ENCODE assay signal across 10 cellular contexts in genomic region chr6:158815379-158815724, GRCh38. TPM values are rescaled to one million over a fixed set of nuclear protein-coding genes. Genes with fewer than 3 reads are reported as not detected.
DNase-seq lines count a peak whose midpoint lies in the region; ATAC-seq and TF ChIP-seq lines count a peak whose summit lies in the region.
"Had no signal": no experiment of that assay in that cellular context is flagged by ENCODE, and none has a peak within 500 bp of the region (broad histone marks: within the 10 kb centered on the region; RNA-seq: fewer than 3 reads in every experiment).

No MANE protein-coding gene starts in this region.

- no peak overlapping the region for H3K9ac ChIP-seq in trophoblast cell (ENCODE audit: low read length)

- H3K14ac ChIP-seq in trophoblast cell (ENCODE audit: low read length) = no peak overlapping the region

- peaks cover 60% of the 10 kb centered on the region for H3K4me1 ChIP-seq in Panc1 (ENCODE audit: control insufficient read depth, insufficient read depth, low read length)
- H3K4me1 ChIP-seq in trophoblast cell (ENCODE audit: control insufficient read depth in 1 of 2, insufficient read depth in 2 of 2, low read length in 2 of 2) = peaks cover 7 to 26% of the 10 kb centered on the region in 2 experiments

- H3K18ac ChIP-seq in trophoblast cell (ENCODE audit: low read length) = no peak overlapping the region

- WGBS in trophoblast cell (ENCODE audit: extremely low coverage, insufficient coverage, insufficient read length) = no CpG with 5 or more reads among the region's 2 CpGs

- peaks cover 16% of the 10 kb centered on the region for H3K79me1 ChIP-seq in trophoblast cell (ENCODE audit: low read length)

- H2BK5ac ChIP-seq in trophoblast cell (ENCODE audit: low read depth, low read length, poor library complexity) = no peak overlapping the region

- peaks cover 39% of the 10 kb centered on the region for H3K79me2 ChIP-seq in trophoblast cell (ENCODE audit: control insufficient read depth, insufficient read depth, low read length, poor library complexity)

- TF ChIP-seq CTCF in GM12864 (IDR thresholded peaks at IDR 0.05; ENCODE audit: low read depth, low read length, missing control alignments) (no peak), Panc1 (IDR thresholded peaks at IDR 0.05) (no peak), epithelial cell of esophagus (IDR thresholded peaks at IDR 0.05; ENCODE audit: insufficient read depth, low read depth, low read length, missing control alignments) (no peak)

- in situ Hi-C loops in Panc1 (cut with HindIII; ENCODE audit: low pct_unique_long_range_greater_than_20kb, low sequenced_read_pairs) = no loop called here

- H3K9me3 ChIP-seq in Panc1 (ENCODE audit: control insufficient read depth, insufficient read depth, low read depth, low read length) = no peaks in the 10 kb centered on the region
- peaks cover 2% of the 10 kb centered on the region for H3K9me3 ChIP-seq in trophoblast cell (ENCODE audit: insufficient read depth, low read depth, low read length)

- H3K4me2 ChIP-seq in trophoblast cell (ENCODE audit: low read length) = peak overlapping the region; percentile 66

- H3K27me3 ChIP-seq in Panc1 (ENCODE audit: control insufficient read depth, insufficient read depth, low read length) (no peaks in the 10 kb centered on the region), trophoblast cell (ENCODE audit: insufficient read depth, low read length) (no peaks in the 10 kb centered on the region)

- H4K8ac ChIP-seq in trophoblast cell (ENCODE audit: low read depth, low read length) = no peak overlapping the region

- H3K23ac ChIP-seq in trophoblast cell (ENCODE audit: low read length) = no peak overlapping the region

- no peak for DNase-seq in GM12864 (ENCODE audit: low read depth)
- DNase-seq in Panc1 (ENCODE audit: low read depth, low spot score) = no peak
- DNase-seq in epithelial cell of esophagus (ENCODE audit: low read depth) = no peak
- no peak for DNase-seq in trophoblast cell
- no peak for DNase-seq in Ammon's horn (ENCODE audit: low spot score)
- DNase-seq in foreskin melanocyte = no peak
- no peak for DNase-seq in NK-92 treated with Interleukin-12 subunit alpha and Interleukin-12 subunit beta, amount 100 ng/mL, for 24 hours (lab: John Stamatoyannopoulos, UW)
- no peak for DNase-seq in RPMI8226
- DNase-seq: NCI-H2227 treated with DMSO at 0.1 percent for 48 hours; stimulated activated CD4-positive, alpha-beta T cell treated with anti-CD3 and anti-CD28 coated beads, Interleukin-2, amount 100 ng/mL, for 48 hours had no signal

- ATAC-seq in Panc1 = no peak

- intact Hi-C loops in Panc1 (cut with micrococcal nuclease; ENCODE audit: unreplicated experiment) = loop anchor here (5.0 kb wide), 2 partner anchors 37 to 52 kb away; no protein-coding TSS in a partner anchor

- BruUV-seq in Panc1 (replicated peaks; lab: Mats Ljungman, UMichigan) = no TSS peak

- H2AFZ ChIP-seq in trophoblast cell (ENCODE audit: insufficient read depth, low read length, poor library complexity) = no peak overlapping the region

- peaks cover 42% of the 10 kb centered on the region for H3K36me3 ChIP-seq in Panc1 (ENCODE audit: control insufficient read depth, insufficient read depth, low read length)
- H3K36me3 ChIP-seq in trophoblast cell (ENCODE audit: control insufficient read depth in 1 of 2, insufficient read depth in 2 of 2, low read length in 2 of 2) = peaks cover 25 to 26% of the 10 kb centered on the region in 2 experiments

- no peak overlapping the region for H2AK5ac ChIP-seq in trophoblast cell (ENCODE audit: low read length)

- no peak overlapping the region for H4K91ac ChIP-seq in trophoblast cell (ENCODE audit: low read depth, low read length)

- H2BK120ac ChIP-seq in trophoblast cell (ENCODE audit: insufficient read depth, low read length, poor library complexity) = no peak overlapping the region

- H2BK12ac ChIP-seq in trophoblast cell (ENCODE audit: low read length) = no peak overlapping the region

- CTCF ChIA-PET in Panc1 (lab: Charles Lee) = no interaction called here

- peak overlapping the region; percentile 61 for H3K4ac ChIP-seq in trophoblast cell (ENCODE audit: low read depth, low read length)

- H3K4me3 ChIP-seq in GM12864 (ENCODE audit: low read depth, low read length) (peak overlapping the region; percentile 64), Panc1 (ENCODE audit: low read depth in 2 of 2, low read length in 2 of 2) (peak overlapping the region; percentile 86 to 89), epithelial cell of esophagus (ENCODE audit: low read length) (peak overlapping the region; percentile 86), trophoblast cell (ENCODE audit: low read depth, low read length) (no peak overlapping the region)

- no peak overlapping the region for H4K12ac ChIP-seq in trophoblast cell (ENCODE audit: low read depth, low read length)

- POLR2A ChIA-PET in Panc1 (lab: Charles Lee) = no interaction called here

- H3K27ac ChIP-seq in Panc1 (ENCODE audit: low read length) = peak overlapping the region; percentile 92
- H3K27ac ChIP-seq in trophoblast cell (ENCODE audit: low read depth, low read length) = no peak overlapping the region

RNA-seq across cellular contexts. Expression of gene EZR, which starts 3.8 kb away (rescaled TPM):
- total RNA-seq in Panc1 (2021; ENCODE audit: unreplicated experiment) = 263 TPM
- 215 TPM for polyA plus RNA-seq in Panc1 (2012; ENCODE audit: insufficient read length)
- polyA plus RNA-seq in trophoblast cell (2013) = 490 and 492 TPM in 2 replicates
